In the genomic region with DNA sequence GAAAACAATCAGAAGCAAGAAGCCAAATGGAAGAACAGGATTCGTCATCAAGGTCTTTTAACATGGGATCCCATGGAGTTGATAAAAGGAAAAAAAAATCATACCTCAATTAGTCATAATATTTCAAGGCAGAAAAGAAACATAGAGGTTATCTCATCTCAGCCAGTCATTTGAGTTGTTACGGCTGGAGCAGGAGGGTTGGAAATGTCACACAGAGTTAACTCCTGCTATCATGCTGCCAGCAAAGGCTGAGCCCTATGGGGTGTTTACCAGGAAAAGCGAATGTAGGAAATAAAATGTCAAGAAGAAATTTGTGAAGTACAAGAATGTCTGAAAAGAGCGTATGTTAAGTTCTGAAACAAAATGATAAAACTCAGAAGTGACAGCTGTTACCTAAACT, we compare ENCODE assay signal across 35 cellular contexts.
"Had no signal": no experiment of that assay in that cellular context is flagged by ENCODE, and none has a peak within 500 bp of the region (broad histone marks: within the 10 kb centered on the region; RNA-seq: fewer than 3 reads in every experiment).

No MANE protein-coding gene starts in this region.

- H3K36me3 ChIP-seq: ascending aorta, brain microvascular endothelial cell, breast epithelium, WERI-Rb-1 had no signal

- H3K4me3 Mint-ChIP-seq: activated B cell treated with CpG ODN at 0.5 μM for 24 hours; activated CD4-positive, alpha-beta memory T cell treated with anti-CD3 and anti-CD28 coated beads for 36 hours; activated CD4-positive, alpha-beta T cell treated with anti-CD3 and anti-CD28 coated beads, Interleukin-2, amount 10 ng/mL, durations not matched to agents 24 days and 14 days; activated CD8-positive, alpha-beta T cell treated with anti-CD3 and anti-CD28 coated beads for 36 hours; activated naive CD4-positive, alpha-beta T cell treated with anti-CD3 and anti-CD28 coated beads for 36 hours; activated naive CD8-positive, alpha-beta T cell treated with anti-CD3 and anti-CD28 coated beads for 36 hours; activated T-cell treated with anti-CD3 and anti-CD28 coated beads, Interleukin-2, amount 50 U/mL, for 4 hours; activated T-cell treated with anti-CD3 and anti-CD28 coated beads, Interleukin-2, amount 50 U/mL, for 72 hours; activated T-helper 1 cell treated with anti-CD3 and anti-CD28 coated beads, Interleukin-12 subunit alpha, Interleukin-12 subunit beta, Interleukin-2, Interleukin-4 antibody, amounts not matched to agents 30 ng/mL and 10 ng/mL and 1 ng/mL, durations not matched to agents 14 hours and 24 hours and 36 hours; activated T-helper 17 cell treated with anti-CD3 and anti-CD28 coated beads, Interleukin-2, amount 50 U/mL, for 72 hours; T-helper 1 cell treated with Interleukin-12 subunit alpha and Interleukin-12 subunit beta and Interleukin-4 antibody, amounts not matched to agents 30 μg/mL and 1 μg/mL, for 36 hours; T-helper 2 cell treated with Interferon-gamma antibody and Interleukin-4, amounts not matched to agents 5 μg/mL and 100 μg/mL, for 36 hours had no signal

- H3K9me3 Mint-ChIP-seq: activated B cell treated with CpG ODN at 0.5 μM for 24 hours; activated CD4-positive, alpha-beta memory T cell treated with anti-CD3 and anti-CD28 coated beads for 36 hours; activated CD4-positive, alpha-beta T cell treated with anti-CD3 and anti-CD28 coated beads, Interleukin-2, amount 10 ng/mL, durations not matched to agents 24 days and 14 days; activated CD8-positive, alpha-beta T cell treated with anti-CD3 and anti-CD28 coated beads for 36 hours; activated naive CD4-positive, alpha-beta T cell treated with anti-CD3 and anti-CD28 coated beads for 36 hours; activated naive CD4-positive, alpha-beta T cell treated with anti-CD3 and anti-CD28 coated beads, Interleukin-2, amount 50 U/mL, for 72 hours; activated naive CD8-positive, alpha-beta T cell treated with anti-CD3 and anti-CD28 coated beads for 36 hours; activated T-cell treated with anti-CD3 and anti-CD28 coated beads, Interleukin-2, amount 50 U/mL, for 4 hours; activated T-cell treated with anti-CD3 and anti-CD28 coated beads, Interleukin-2, amount 50 U/mL, for 72 hours; activated T-helper 1 cell treated with anti-CD3 and anti-CD28 coated beads, Interleukin-12 subunit alpha, Interleukin-12 subunit beta, Interleukin-2, Interleukin-4 antibody, amounts not matched to agents 30 ng/mL and 10 ng/mL and 1 ng/mL, durations not matched to agents 14 hours and 24 hours and 36 hours; activated T-helper 17 cell treated with anti-CD3 and anti-CD28 coated beads, Interleukin-2, amount 50 U/mL, for 72 hours; T-helper 1 cell treated with Interleukin-12 subunit alpha and Interleukin-12 subunit beta and Interleukin-4 antibody, amounts not matched to agents 30 μg/mL and 1 μg/mL, for 36 hours; T-helper 2 cell treated with Interferon-gamma antibody and Interleukin-4, amounts not matched to agents 5 μg/mL and 100 μg/mL, for 36 hours had no signal

- H3K4me3 ChIP-seq: ascending aorta, body of pancreas, breast epithelium had no signal

- H3K27ac ChIP-seq: ascending aorta, body of pancreas, brain microvascular endothelial cell, breast epithelium, WERI-Rb-1 had no signal

- ATAC-seq: activated CD8-positive, alpha-beta T cell treated with anti-CD3 and anti-CD28 coated beads for 36 hours; activated naive CD4-positive, alpha-beta T cell treated with anti-CD3 and anti-CD28 coated beads, Interleukin-2, amount 50 U/mL, for 72 hours; activated T-cell treated with anti-CD3 and anti-CD28 coated beads, Interleukin-2, amount 50 U/mL, for 4 hours; activated T-cell treated with anti-CD3 and anti-CD28 coated beads, Interleukin-2, amount 50 U/mL, for 72 hours; activated T-helper 17 cell treated with anti-CD3 and anti-CD28 coated beads, Interleukin-2, amount 50 U/mL, for 72 hours; body of pancreas had no signal

- H3K27me3 Mint-ChIP-seq: activated B cell treated with CpG ODN at 0.5 μM for 24 hours; activated CD4-positive, alpha-beta memory T cell treated with anti-CD3 and anti-CD28 coated beads for 36 hours; activated CD8-positive, alpha-beta T cell treated with anti-CD3 and anti-CD28 coated beads for 36 hours; activated naive CD8-positive, alpha-beta T cell treated with anti-CD3 and anti-CD28 coated beads for 36 hours; activated T-helper 17 cell treated with anti-CD3 and anti-CD28 coated beads, Interleukin-2, amount 50 U/mL, for 72 hours had no signal

- H3K27ac Mint-ChIP-seq: activated B cell treated with CpG ODN at 0.5 μM for 24 hours; activated CD4-positive, alpha-beta memory T cell treated with anti-CD3 and anti-CD28 coated beads for 36 hours; activated CD4-positive, alpha-beta T cell treated with anti-CD3 and anti-CD28 coated beads, Interleukin-2, amount 10 ng/mL, durations not matched to agents 24 days and 14 days; activated CD8-positive, alpha-beta T cell treated with anti-CD3 and anti-CD28 coated beads for 36 hours; activated naive CD4-positive, alpha-beta T cell treated with anti-CD3 and anti-CD28 coated beads for 36 hours; activated naive CD4-positive, alpha-beta T cell treated with anti-CD3 and anti-CD28 coated beads, Interleukin-2, amount 50 U/mL, for 72 hours; activated naive CD8-positive, alpha-beta T cell treated with anti-CD3 and anti-CD28 coated beads for 36 hours; activated T-cell treated with anti-CD3 and anti-CD28 coated beads, Interleukin-2, amount 50 U/mL, for 72 hours; activated T-helper 1 cell treated with anti-CD3 and anti-CD28 coated beads, Interleukin-12 subunit alpha, Interleukin-12 subunit beta, Interleukin-2, Interleukin-4 antibody, amounts not matched to agents 30 ng/mL and 10 ng/mL and 1 ng/mL, durations not matched to agents 14 hours and 24 hours and 36 hours; activated T-helper 17 cell treated with anti-CD3 and anti-CD28 coated beads, Interleukin-2, amount 50 U/mL, for 72 hours; T-helper 1 cell treated with Interleukin-12 subunit alpha and Interleukin-12 subunit beta and Interleukin-4 antibody, amounts not matched to agents 30 μg/mL and 1 μg/mL, for 36 hours; T-helper 2 cell treated with Interferon-gamma antibody and Interleukin-4, amounts not matched to agents 5 μg/mL and 100 μg/mL, for 36 hours had no signal

- H3K36me3 Mint-ChIP-seq: activated CD4-positive, alpha-beta memory T cell treated with anti-CD3 and anti-CD28 coated beads for 36 hours; activated naive CD4-positive, alpha-beta T cell treated with anti-CD3 and anti-CD28 coated beads, Interleukin-2, amount 50 U/mL, for 72 hours; activated naive CD8-positive, alpha-beta T cell treated with anti-CD3 and anti-CD28 coated beads for 36 hours had no signal

- H3K27me3 ChIP-seq: ascending aorta, body of pancreas, brain microvascular endothelial cell, breast epithelium had no signal

- H3K9me3 ChIP-seq: ascending aorta, body of pancreas, breast epithelium had no signal

- H3K4me1 Mint-ChIP-seq: activated CD4-positive, alpha-beta T cell treated with anti-CD3 and anti-CD28 coated beads, Interleukin-2, amount 10 ng/mL, durations not matched to agents 24 days and 14 days; activated naive CD8-positive, alpha-beta T cell treated with anti-CD3 and anti-CD28 coated beads for 36 hours; activated T-helper 17 cell treated with anti-CD3 and anti-CD28 coated beads, Interleukin-2, amount 50 U/mL, for 72 hours had no signal

- H3K4me1 ChIP-seq: ascending aorta, body of pancreas, breast epithelium had no signal

- DNase-seq: activated B cell treated with CpG ODN at 0.5 μM for 24 hours; activated CD4-positive, alpha-beta memory T cell treated with anti-CD3 and anti-CD28 coated beads for 36 hours; activated CD4-positive, alpha-beta T cell treated with anti-CD3 and anti-CD28 coated beads for 4 hours; activated CD4-positive, alpha-beta T cell treated with anti-CD3 and anti-CD28 coated beads, Interleukin-2, amount 10 ng/mL, durations not matched to agents 24 days and 14 days; activated CD4-positive, alpha-beta T cell treated with anti-CD3 and anti-CD28 coated beads, Interleukin-2, amount 50 U/mL, for 1 hour; activated CD4-positive, alpha-beta T cell treated with anti-CD3 and anti-CD28 coated beads, Interleukin-2, amount 50 U/mL, for 4 hours; activated CD4-positive, CD25-positive, alpha-beta regulatory T cell treated with anti-CD3 and anti-CD28 coated beads, Interleukin-2, amount 50 U/mL, for 72 hours; activated CD8-positive, alpha-beta memory T cell treated with anti-CD3 and anti-CD28 coated beads, Interleukin-2, amount 50 U/mL, for 4 hours; activated CD8-positive, alpha-beta T cell treated with anti-CD3 and anti-CD28 coated beads for 36 hours; activated effector memory CD4-positive, alpha-beta T cell treated with anti-CD3 and anti-CD28 coated beads, Interleukin-2, amount 50 U/mL, for 16 hours; activated gamma-delta T cell treated with Interleukin-2 at 50 U/mL for 16 hours; activated naive CD4-positive, alpha-beta T cell; activated naive CD4-positive, alpha-beta T cell treated with anti-CD3 and anti-CD28 coated beads for 36 hours; activated naive CD4-positive, alpha-beta T cell treated with anti-CD3 and anti-CD28 coated beads, Interleukin-2, amount 50 U/mL, for 16 hours; activated naive CD8-positive, alpha-beta T cell treated with anti-CD3 and anti-CD28 coated beads for 36 hours; activated T-cell treated with anti-CD3 and anti-CD28 coated beads for 4 hours; activated T-cell treated with anti-CD3 and anti-CD28 coated beads, Interleukin-2, amount 50 U/mL, for 1 hour; activated T-cell treated with anti-CD3 and anti-CD28 coated beads, Interleukin-2, amount 50 U/mL, for 4 hours; activated T-cell treated with anti-CD3 and anti-CD28 coated beads, Interleukin-2, amount 50 U/mL, for 72 hours; amygdala; anterior cingulate cortex; body of pancreas; brain microvascular endothelial cell; central memory CD4-positive, alpha-beta T cell; T-helper 1 cell; T-helper 2 cell; T-helper 9 cell; WERI-Rb-1 had no signal
